In the genomic region with DNA sequence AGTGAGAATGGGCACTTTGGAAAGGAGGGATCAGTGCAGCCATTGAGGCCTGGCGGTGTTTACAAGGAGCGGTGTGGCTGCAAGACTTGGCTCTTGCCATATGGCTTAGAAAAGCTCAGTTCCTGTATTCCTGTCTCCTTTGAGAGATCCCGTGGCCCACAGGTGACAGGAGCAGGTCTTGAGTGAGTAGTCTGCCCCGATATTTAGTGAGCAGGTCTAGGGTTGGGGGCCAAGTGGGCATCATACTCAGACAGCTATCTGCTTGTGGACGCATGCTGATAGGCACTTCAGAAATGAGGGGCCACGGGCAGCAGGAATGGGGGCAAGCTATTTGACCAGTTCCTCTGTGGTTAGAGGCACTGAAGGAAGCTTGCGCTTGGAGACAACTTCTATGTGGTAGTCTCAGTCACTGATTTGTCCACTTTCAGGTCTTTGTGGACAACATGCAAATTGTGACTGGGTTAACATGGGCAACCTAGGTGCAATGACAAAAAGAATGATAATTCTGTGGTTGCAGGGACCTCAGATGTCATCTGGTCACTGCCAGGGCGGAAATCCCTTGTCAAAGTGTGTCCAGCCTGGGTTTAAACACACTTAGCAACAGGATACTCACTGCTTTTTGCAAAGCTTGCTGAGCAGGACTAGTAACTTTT, we compare ENCODE assay signal across 1 cellular context.
TF ChIP-seq lines count a peak whose summit lies in the region.

No MANE protein-coding gene starts in this region.

TF ChIP-seq in HCT116, 20 proteins besides CTCF, POLR2A, EP300 and RAD21 (continued from another document):
- TF ChIP-seq, protein P1, sequence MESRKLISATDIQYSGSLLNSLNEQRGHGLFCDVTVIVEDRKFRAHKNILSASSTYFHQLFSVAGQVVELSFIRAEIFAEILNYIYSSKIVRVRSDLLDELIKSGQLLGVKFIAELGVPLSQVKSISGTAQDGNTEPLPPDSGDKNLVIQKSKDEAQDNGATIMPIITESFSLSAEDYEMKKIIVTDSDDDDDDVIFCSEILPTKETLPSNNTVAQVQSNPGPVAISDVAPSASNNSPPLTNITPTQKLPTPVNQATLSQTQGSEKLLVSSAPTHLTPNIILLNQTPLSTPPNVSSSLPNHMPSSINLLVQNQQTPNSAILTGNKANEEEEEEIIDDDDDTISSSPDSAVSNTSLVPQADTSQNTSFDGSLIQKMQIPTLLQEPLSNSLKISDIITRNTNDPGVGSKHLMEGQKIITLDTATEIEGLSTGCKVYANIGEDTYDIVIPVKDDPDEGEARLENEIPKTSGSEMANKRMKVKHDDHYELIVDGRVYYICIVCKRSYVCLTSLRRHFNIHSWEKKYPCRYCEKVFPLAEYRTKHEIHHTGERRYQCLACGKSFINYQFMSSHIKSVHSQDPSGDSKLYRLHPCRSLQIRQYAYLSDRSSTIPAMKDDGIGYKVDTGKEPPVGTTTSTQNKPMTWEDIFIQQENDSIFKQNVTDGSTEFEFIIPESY (IDR thresholded peaks at IDR 0.05; ENCODE audit: extremely low read depth, insufficient replicate concordance, low read length) = no peak
